Comparison of ENCODE assay signal across 7 cellular contexts in the genomic region with DNA sequence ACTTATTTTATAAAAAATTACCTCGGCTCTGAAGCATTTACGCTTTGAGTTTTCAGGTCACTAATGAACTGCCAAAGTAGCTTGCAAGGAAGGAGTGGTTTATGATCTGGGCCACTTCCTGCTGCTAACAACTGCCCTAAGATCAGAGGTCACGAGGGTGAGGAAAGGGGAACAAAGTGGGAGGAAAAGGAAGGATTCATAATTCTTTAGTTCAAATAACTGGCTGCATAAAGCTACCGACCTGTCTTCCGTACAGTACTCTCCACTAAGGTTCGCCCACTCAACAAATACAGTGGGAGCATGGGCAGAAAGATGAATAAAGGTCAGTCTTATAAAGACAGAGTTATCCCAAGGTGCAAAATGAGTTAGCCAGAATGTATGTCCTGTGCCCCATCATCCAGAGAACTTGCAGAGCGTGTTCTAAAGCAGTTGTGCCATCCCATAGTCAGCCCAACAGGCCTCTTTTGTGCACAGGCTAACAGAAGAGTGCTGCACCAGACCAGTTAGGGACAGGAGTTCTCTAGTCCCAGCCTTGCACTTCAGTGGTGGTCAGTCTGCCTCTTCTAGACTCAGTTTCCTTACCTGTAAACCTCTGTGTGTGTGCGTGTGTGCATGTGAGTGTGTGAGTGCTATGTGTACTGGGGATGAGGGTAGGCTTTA.
DNase-seq lines count a peak whose midpoint lies in the region; ATAC-seq and TF ChIP-seq lines count a peak whose summit lies in the region.

No MANE protein-coding gene starts in this region.

- CTCF ChIA-PET in OCI-LY7 (lab: Charles Lee; ENCODE audit: unreplicated experiment) = no interaction called here

- H3K27me3 Mint-ChIP-seq in stimulated activated naive CD8-positive, alpha-beta T cell treated with anti-CD3 and anti-CD28 coated beads, Interleukin-15, amount 100 ng/mL, for 72 hours = no peaks in the 10 kb centered on the region

- H3K9me2 ChIP-seq in OCI-LY7 (ENCODE audit: insufficient read depth, low read length) = no peaks in the 10 kb centered on the region

- H3K9me3 ChIP-seq in OCI-LY7 (ENCODE audit: low read length) = no peaks in the 10 kb centered on the region

- POLR2A ChIA-PET in OCI-LY7 (lab: Charles Lee) = interaction anchor here (0.6 kb wide), 1 partner anchor 67 kb away, joined by 6 read pairs; no protein-coding TSS in a partner anchor

- no peak for TF ChIP-seq CTCF in OCI-LY7 (conservative IDR thresholded peaks at IDR 0.05; ENCODE audit: low read length)

- H3K4me3 Mint-ChIP-seq in stimulated activated naive CD8-positive, alpha-beta T cell treated with anti-CD3 and anti-CD28 coated beads, Interleukin-15, amount 100 ng/mL, for 72 hours = peak overlapping the region; percentile 73 to 82

- peak overlapping the region in 1 of 2 donors; percentile 95 for H3K27ac Mint-ChIP-seq in stimulated activated naive CD8-positive, alpha-beta T cell treated with anti-CD3 and anti-CD28 coated beads, Interleukin-15, amount 100 ng/mL, for 72 hours

- DNase-seq in OCI-LY7 (ENCODE audit: low spot score) = peak; percentile 25
- no peak for DNase-seq in Right ventricle myocardium superior
- DNase-seq in stimulated activated naive CD8-positive, alpha-beta T cell treated with anti-CD3 and anti-CD28 coated beads, Interleukin-15, amount 100 ng/mL, for 72 hours = no peak
- no peak for DNase-seq in GM03348 (ENCODE audit: low spot score)

- H3K79me2 ChIP-seq in OCI-LY7 (ENCODE audit: insufficient read depth, low read depth, low read length) = 0 out of 2 replicates have a peak, but pooled peaks cover 3% of the 10 kb centered on the region

- peaks cover 19% of the 10 kb centered on the region for H3K4me1 ChIP-seq in OCI-LY7 (ENCODE audit: insufficient read depth, low read length, poor library complexity, severe bottlenecking)

- no peak overlapping the region for H2AFZ ChIP-seq in OCI-LY7 (ENCODE audit: low read length)

- no peak overlapping the region for H3K4me3 ChIP-seq in OCI-LY7 (ENCODE audit: low read depth, low read length, poor library complexity, severe bottlenecking)

- no peak overlapping the region for H3K27ac ChIP-seq in OCI-LY7 (ENCODE audit: low read depth, low read length, poor library complexity, severe bottlenecking)

- H3K9me3 Mint-ChIP-seq in stimulated activated naive CD8-positive, alpha-beta T cell treated with anti-CD3 and anti-CD28 coated beads, Interleukin-15, amount 100 ng/mL, for 72 hours = no peaks in the 10 kb centered on the region

- no TSS peak for BruUV-seq in OCI-LY7 (replicated peaks; lab: Mats Ljungman, UMichigan)

- peaks cover 14% of the 10 kb centered on the region; the same call in 1 of the 2 replicates for H4K20me1 ChIP-seq in OCI-LY7 (ENCODE audit: insufficient read depth, low read length)

- peak overlapping the region; percentile 63 for H3K4me2 ChIP-seq in OCI-LY7 (ENCODE audit: low read length)

- intact Hi-C loops in OCI-LY7 (cut with micrococcal nuclease; ENCODE audit: unreplicated experiment) (no loop called here), Right ventricle myocardium superior (cut with DNase I) (no loop called here)

- H3K4me1 Mint-ChIP-seq in stimulated activated naive CD8-positive, alpha-beta T cell treated with anti-CD3 and anti-CD28 coated beads, Interleukin-15, amount 100 ng/mL, for 72 hours = peaks cover 43% of the 10 kb centered on the region

- ATAC-seq in GM21786 (IDR thresholded peaks at IDR 0.05; ENCODE audit: unreplicated experiment) (peak; percentile 31), Right ventricle myocardium superior (ENCODE audit: poor library complexity) (peak; percentile 40), GM19023 (IDR thresholded peaks at IDR 0.05; ENCODE audit: unreplicated experiment) (no peak), HG02884 (IDR thresholded peaks at IDR 0.05; ENCODE audit: unreplicated experiment) (no peak)
- ATAC-seq in stimulated activated naive CD8-positive, alpha-beta T cell treated with anti-CD3 and anti-CD28 coated beads, Interleukin-15, amount 100 ng/mL, for 72 hours = peak; percentile 36

- no peaks in the 10 kb centered on the region for H3K36me3 ChIP-seq in OCI-LY7 (ENCODE audit: insufficient read depth, low read length)

Comparison
In these comparisons a context has a peak if more than half of its experiments do, and no peak if none do; other contexts are left out.
1. ATAC-seq: peak in GM21786 (single experiment), Right ventricle myocardium superior (single experiment) and stimulated activated naive CD8-positive, alpha-beta T cell treated with anti-CD3 and anti-CD28 coated beads, Interleukin-15, amount 100 ng/mL, for 72 hours (single experiment); none in GM19023 (single experiment) and HG02884 (single experiment).